In genomic region chr20:57462781-57463180, GRCh38 we compare ENCODE assay signal across 20 cellular contexts.
DNase-seq lines count a peak whose midpoint lies in the region; ATAC-seq and TF ChIP-seq lines count a peak whose summit lies in the region.
"Had no signal": no experiment of that assay in that cellular context is flagged by ENCODE, and none has a peak within 500 bp of the region (broad histone marks: within the 10 kb centered on the region; RNA-seq: fewer than 3 reads in every experiment).

No MANE protein-coding gene starts in this region.

- H3K4me1 Mint-ChIP-seq in WTC11 (0 out of 2 replicates have a peak, but pooled peaks cover 3% of the 10 kb centered on the region), immature natural killer cell (no peaks in the 10 kb centered on the region), progenitor cell of endocrine pancreas (ENCODE audit: low read depth) (peaks cover 3% of the 10 kb centered on the region)
- H3K4me1 Mint-ChIP-seq: CD8-positive, alpha-beta memory T cell had no signal

- H3K27ac Mint-ChIP-seq in WTC11: 0 out of 2 replicates have a peak overlapping the region, but pooled peaks have one; percentile 26
- peak overlapping the region in 1 of 6 donors; percentile 16 for H3K27ac Mint-ChIP-seq in immature natural killer cell
- H3K27ac Mint-ChIP-seq in progenitor cell of endocrine pancreas: no peak overlapping the region
- H3K27ac Mint-ChIP-seq: H9, IgD-negative memory B cell had no signal

- H3K27ac ChIP-seq in cardiac muscle cell (peak overlapping the region; percentile 92), right cardiac atrium (ENCODE audit: low read length) (no peak overlapping the region), osteoblast (ENCODE audit: low read depth, low read length) (no peak overlapping the region)

- no peaks in the 10 kb centered on the region for H4K20me1 ChIP-seq in osteoblast (ENCODE audit: insufficient read depth, low read length)

- CTCF ChIA-PET in WTC11 (lab: Charles Lee): no interaction called here

- no peak for TF ChIP-seq CTCF in cardiac muscle cell (IDR thresholded peaks at IDR 0.05; ENCODE audit: low read depth, low read length)
- no peak for TF ChIP-seq CTCF in WTC11 (IDR thresholded peaks at IDR 0.05)
- no peak for TF ChIP-seq CTCF in osteoblast (IDR thresholded peaks at IDR 0.05; ENCODE audit: extremely low read depth, low read depth, low read length)
- TF ChIP-seq CTCF in progenitor cell of endocrine pancreas (IDR thresholded peaks at IDR 0.05; ENCODE audit: unreplicated experiment): no peak

- no peak overlapping the region for H3K4me2 ChIP-seq in osteoblast (ENCODE audit: insufficient read depth, low read length)

- intact Hi-C loops in right cardiac atrium (cut with DNase I): no loop called here

- H3K4me3 ChIP-seq in cardiac muscle cell: no peak overlapping the region
- no peak overlapping the region for H3K4me3 ChIP-seq in right cardiac atrium (ENCODE audit: low read length)
- no peak overlapping the region for H3K4me3 ChIP-seq in osteoblast (ENCODE audit: insufficient read depth, low read length)
- H3K4me3 ChIP-seq: GM12878 had no signal

- no peaks in the 10 kb centered on the region for H3K36me3 ChIP-seq in cardiac muscle cell
- H3K36me3 ChIP-seq in osteoblast (ENCODE audit: insufficient read depth, low read length): no peaks in the 10 kb centered on the region

- 87% methylated on average over 8 of the region's 8 CpGs for WGBS in right cardiac atrium

- POLR2A ChIA-PET in WTC11 (lab: Charles Lee): no interaction called here

- H3K9me3 ChIP-seq in cardiac muscle cell (ENCODE audit: low read depth) (no peaks in the 10 kb centered on the region), right cardiac atrium (ENCODE audit: control insufficient read depth, low read length) (no peaks in the 10 kb centered on the region), osteoblast (ENCODE audit: low read depth, low read length) (no peaks in the 10 kb centered on the region)

- H3K4me1 ChIP-seq in cardiac muscle cell (ENCODE audit: low read depth): peaks cover 34% of the 10 kb centered on the region
- H3K4me1 ChIP-seq in right cardiac atrium (ENCODE audit: control insufficient read depth, insufficient read depth, low read length): peaks cover 1% of the 10 kb centered on the region
- H3K4me1 ChIP-seq in osteoblast (ENCODE audit: insufficient read depth, low read length): no peaks in the 10 kb centered on the region

- H3K79me2 ChIP-seq in osteoblast (ENCODE audit: insufficient read depth, low read length): no peaks in the 10 kb centered on the region

- H2AFZ ChIP-seq in osteoblast (ENCODE audit: low read length): no peak overlapping the region

- no peaks in the 10 kb centered on the region; the same call in 1 of the 2 replicates for H3K27me3 Mint-ChIP-seq in WTC11 (ENCODE audit: low read depth)
- peaks cover 3 to 6% (median 4%) of the 10 kb centered on the region in 3 donors for H3K27me3 Mint-ChIP-seq in immature natural killer cell (ENCODE audit: low read depth in 3 of 3)
- peaks cover 7% of the 10 kb centered on the region for H3K27me3 Mint-ChIP-seq in progenitor cell of endocrine pancreas
- H3K27me3 Mint-ChIP-seq: CD4-positive, CD25-positive, alpha-beta regulatory T cell had no signal

- ATAC-seq in right cardiac atrium: no peak
- no peak for ATAC-seq in WTC11
- ATAC-seq in HG02884 (IDR thresholded peaks at IDR 0.05; ENCODE audit: unreplicated experiment): no peak
- ATAC-seq: GM12878, HepG2 had no signal

- H3K27me3 ChIP-seq in cardiac muscle cell: no peaks in the 10 kb centered on the region
- no peaks in the 10 kb centered on the region for H3K27me3 ChIP-seq in right cardiac atrium (ENCODE audit: control insufficient read depth, insufficient read depth)
- no peaks in the 10 kb centered on the region for H3K27me3 ChIP-seq in osteoblast (ENCODE audit: insufficient read depth, low read length)

- H3K4me3 Mint-ChIP-seq in WTC11 (no peak overlapping the region), immature natural killer cell (no peak overlapping the region), progenitor cell of endocrine pancreas (ENCODE audit: low read depth) (no peak overlapping the region)
- H3K4me3 Mint-ChIP-seq: CD4-positive, CD25-positive, alpha-beta regulatory T cell; CD8-positive, alpha-beta memory T cell; H9; IgD-negative memory B cell had no signal

- DNase-seq in cardiac muscle cell (ENCODE audit: low read depth in 1 of 2, low spot score in 1 of 2): no peak
- no peak for DNase-seq in right cardiac atrium
- no peak for DNase-seq in WTC11 (ENCODE audit: low spot score)
- peak; percentile 71 for DNase-seq in osteoblast (ENCODE audit: insufficient read length, low spot score, missing footprints)
- no peak for DNase-seq in immature natural killer cell
- DNase-seq in progenitor cell of endocrine pancreas (ENCODE audit: low spot score, unreplicated experiment): no peak
- DNase-seq: 8988T; C1 segment of cervical spinal cord; CD4-positive, CD25-positive, alpha-beta regulatory T cell; COR-L47; DMS 273 treated with DMSO at 0.1 percent for 48 hours; DMS53; DND-41; EL; H9 had no signal

- H3K9me3 Mint-ChIP-seq in WTC11 (peaks cover 10% of the 10 kb centered on the region; the same call in 1 of the 2 replicates), immature natural killer cell (no peaks in the 10 kb centered on the region), progenitor cell of endocrine pancreas (ENCODE audit: low read depth) (no peaks in the 10 kb centered on the region)
- H3K9me3 Mint-ChIP-seq: CD8-positive, alpha-beta memory T cell; IgD-negative memory B cell had no signal

- H3K36me3 Mint-ChIP-seq in WTC11 (no peaks in the 10 kb centered on the region), immature natural killer cell (no peaks in the 10 kb centered on the region), progenitor cell of endocrine pancreas (ENCODE audit: insufficient read depth) (no peaks in the 10 kb centered on the region)
- H3K36me3 Mint-ChIP-seq: CD4-positive, CD25-positive, alpha-beta regulatory T cell; CD8-positive, alpha-beta memory T cell; IgD-negative memory B cell had no signal

TF ChIP-seq in WTC11, 78 proteins besides CTCF, POLR2A, EP300 and RAD21 (continues in another document):
- TF ChIP-seq RORB (CRISPR knock-in tag; IDR thresholded peaks at IDR 0.05): no peak
- TF ChIP-seq, protein P1, sequence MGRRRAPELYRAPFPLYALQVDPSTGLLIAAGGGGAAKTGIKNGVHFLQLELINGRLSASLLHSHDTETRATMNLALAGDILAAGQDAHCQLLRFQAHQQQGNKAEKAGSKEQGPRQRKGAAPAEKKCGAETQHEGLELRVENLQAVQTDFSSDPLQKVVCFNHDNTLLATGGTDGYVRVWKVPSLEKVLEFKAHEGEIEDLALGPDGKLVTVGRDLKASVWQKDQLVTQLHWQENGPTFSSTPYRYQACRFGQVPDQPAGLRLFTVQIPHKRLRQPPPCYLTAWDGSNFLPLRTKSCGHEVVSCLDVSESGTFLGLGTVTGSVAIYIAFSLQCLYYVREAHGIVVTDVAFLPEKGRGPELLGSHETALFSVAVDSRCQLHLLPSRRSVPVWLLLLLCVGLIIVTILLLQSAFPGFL (CRISPR knock-in tag; IDR thresholded peaks at IDR 0.05; ENCODE audit: borderline replicate concordance): no peak
- no peak for TF ChIP-seq ZNF138 (CRISPR knock-in tag; conservative IDR thresholded peaks at IDR 0.05)
- no peak for TF ChIP-seq ZNF416 (CRISPR knock-in tag; IDR thresholded peaks at IDR 0.05)
- no peak for TF ChIP-seq HMGA2 (CRISPR knock-in tag; IDR thresholded peaks at IDR 0.05)
- TF ChIP-seq, protein P2, sequence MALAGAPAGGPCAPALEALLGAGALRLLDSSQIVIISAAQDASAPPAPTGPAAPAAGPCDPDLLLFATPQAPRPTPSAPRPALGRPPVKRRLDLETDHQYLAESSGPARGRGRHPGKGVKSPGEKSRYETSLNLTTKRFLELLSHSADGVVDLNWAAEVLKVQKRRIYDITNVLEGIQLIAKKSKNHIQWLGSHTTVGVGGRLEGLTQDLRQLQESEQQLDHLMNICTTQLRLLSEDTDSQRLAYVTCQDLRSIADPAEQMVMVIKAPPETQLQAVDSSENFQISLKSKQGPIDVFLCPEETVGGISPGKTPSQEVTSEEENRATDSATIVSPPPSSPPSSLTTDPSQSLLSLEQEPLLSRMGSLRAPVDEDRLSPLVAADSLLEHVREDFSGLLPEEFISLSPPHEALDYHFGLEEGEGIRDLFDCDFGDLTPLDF (CRISPR knock-in tag; IDR thresholded peaks at IDR 0.05): no peak
- TF ChIP-seq, protein P3, sequence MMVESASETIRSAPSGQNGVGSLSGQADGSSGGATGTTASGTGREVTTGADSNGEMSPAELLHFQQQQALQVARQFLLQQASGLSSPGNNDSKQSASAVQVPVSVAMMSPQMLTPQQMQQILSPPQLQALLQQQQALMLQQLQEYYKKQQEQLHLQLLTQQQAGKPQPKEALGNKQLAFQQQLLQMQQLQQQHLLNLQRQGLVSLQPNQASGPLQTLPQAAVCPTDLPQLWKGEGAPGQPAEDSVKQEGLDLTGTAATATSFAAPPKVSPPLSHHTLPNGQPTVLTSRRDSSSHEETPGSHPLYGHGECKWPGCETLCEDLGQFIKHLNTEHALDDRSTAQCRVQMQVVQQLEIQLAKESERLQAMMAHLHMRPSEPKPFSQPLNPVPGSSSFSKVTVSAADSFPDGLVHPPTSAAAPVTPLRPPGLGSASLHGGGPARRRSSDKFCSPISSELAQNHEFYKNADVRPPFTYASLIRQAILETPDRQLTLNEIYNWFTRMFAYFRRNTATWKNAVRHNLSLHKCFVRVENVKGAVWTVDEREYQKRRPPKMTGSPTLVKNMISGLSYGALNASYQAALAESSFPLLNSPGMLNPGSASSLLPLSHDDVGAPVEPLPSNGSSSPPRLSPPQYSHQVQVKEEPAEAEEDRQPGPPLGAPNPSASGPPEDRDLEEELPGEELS (CRISPR knock-in tag; IDR thresholded peaks at IDR 0.05): no peak
- no peak for TF ChIP-seq NR2C2 (CRISPR knock-in tag; IDR thresholded peaks at IDR 0.05)
- no peak for TF ChIP-seq NFE2L1 (CRISPR knock-in tag; IDR thresholded peaks at IDR 0.05)
- TF ChIP-seq ZNF317 (CRISPR knock-in tag; IDR thresholded peaks at IDR 0.05; ENCODE audit: borderline replicate concordance, low read depth): no peak
- TF ChIP-seq TEAD4 (CRISPR knock-in tag; IDR thresholded peaks at IDR 0.05): no peak
